ENCODE assay signal across 1 cellular context in the genomic region with DNA sequence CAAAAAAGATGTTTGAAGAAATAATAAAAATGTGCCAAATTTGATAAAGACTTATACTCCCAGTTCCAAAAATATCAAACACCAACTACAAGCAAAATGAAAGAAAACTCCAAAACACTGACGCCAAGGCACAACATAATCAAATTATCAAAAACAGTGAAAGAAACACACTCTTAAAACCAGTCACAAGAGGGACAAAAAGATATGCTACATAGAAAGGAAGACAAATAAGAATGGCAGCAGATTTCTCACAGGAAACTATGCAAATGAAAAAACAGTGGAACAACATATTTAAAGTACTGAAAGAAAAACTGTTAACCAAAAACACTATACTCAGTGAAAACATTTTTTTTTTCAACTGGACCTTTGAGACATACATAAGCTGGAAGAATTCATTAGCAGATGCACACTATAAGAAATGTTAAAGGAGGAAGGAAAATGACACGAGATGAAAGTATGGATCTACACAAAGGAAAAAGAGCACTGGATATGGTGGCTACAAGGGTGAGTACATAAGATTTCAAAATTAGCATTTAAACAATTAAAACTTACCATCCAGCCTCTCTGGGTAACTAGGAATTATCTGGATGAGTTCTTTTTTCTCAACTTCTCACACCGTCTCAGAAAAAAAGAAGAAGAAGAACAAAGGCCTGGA.
TF ChIP-seq lines count a peak whose summit lies in the region.

No MANE protein-coding gene starts in this region.

TF ChIP-seq in K562, 482 proteins besides CTCF, POLR2A, EP300 and RAD21 (continued from another document and continues in another):
- TF ChIP-seq MYNN (IDR thresholded peaks at IDR 0.05): no peak
- TF ChIP-seq MYNN (CRISPR knock-in tag; IDR thresholded peaks at IDR 0.05): no peak
- peak; percentile 97 for TF ChIP-seq CBX5 (IDR thresholded peaks at IDR 0.05; ENCODE audit: borderline replicate concordance, low read depth)
- peak; percentile 49; the same call in 1 of the 2 replicates for TF ChIP-seq ZNF280B (CRISPR knock-in tag; IDR thresholded peaks at IDR 0.05)
- TF ChIP-seq MIER1 (IDR thresholded peaks at IDR 0.05; ENCODE audit: low read depth): peak; percentile 41; the same call in 1 of the 2 replicates
- no peak for TF ChIP-seq PRPF4 (IDR thresholded peaks at IDR 0.05; ENCODE audit: insufficient read depth, low read depth, low read length, poor library complexity, severe bottlenecking)
- TF ChIP-seq KDM1A (IDR thresholded peaks at IDR 0.05): 0 out of 4 replicates have a peak, but pooled peaks of 1 of the 2 experiments have one; percentile 23
- no peak for TF ChIP-seq RBFOX2 (IDR thresholded peaks at IDR 0.05; ENCODE audit: low read depth, low read length)
- TF ChIP-seq ZEB2 (IDR thresholded peaks at IDR 0.05): peak; percentile 54; the same call in 1 of the 2 replicates
- no peak for TF ChIP-seq MAX (CRISPR knock-in tag; IDR thresholded peaks at IDR 0.05)
- TF ChIP-seq HLTF (IDR thresholded peaks at IDR 0.05): peak; percentile 87
- no peak for TF ChIP-seq NR2F6 (CRISPR knock-in tag; IDR thresholded peaks at IDR 0.05)
- 0 out of 2 replicates have a peak, but pooled peaks have one; percentile 61 for TF ChIP-seq EHMT2 (IDR thresholded peaks at IDR 0.05)
- TF ChIP-seq, protein P1, sequence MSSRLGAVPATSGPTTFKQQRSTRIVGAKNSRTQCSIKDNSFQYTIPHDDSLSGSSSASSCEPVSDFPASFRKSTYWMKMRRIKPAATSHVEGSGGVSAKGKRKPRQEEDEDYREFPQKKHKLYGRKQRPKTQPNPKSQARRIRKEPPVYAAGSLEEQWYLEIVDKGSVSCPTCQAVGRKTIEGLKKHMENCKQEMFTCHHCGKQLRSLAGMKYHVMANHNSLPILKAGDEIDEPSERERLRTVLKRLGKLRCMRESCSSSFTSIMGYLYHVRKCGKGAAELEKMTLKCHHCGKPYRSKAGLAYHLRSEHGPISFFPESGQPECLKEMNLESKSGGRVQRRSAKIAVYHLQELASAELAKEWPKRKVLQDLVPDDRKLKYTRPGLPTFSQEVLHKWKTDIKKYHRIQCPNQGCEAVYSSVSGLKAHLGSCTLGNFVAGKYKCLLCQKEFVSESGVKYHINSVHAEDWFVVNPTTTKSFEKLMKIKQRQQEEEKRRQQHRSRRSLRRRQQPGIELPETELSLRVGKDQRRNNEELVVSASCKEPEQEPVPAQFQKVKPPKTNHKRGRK (tag; IDR thresholded peaks at IDR 0.05): no peak
- 0 out of 2 replicates have a peak, but pooled peaks have one; percentile 15 for TF ChIP-seq TEAD4 (IDR thresholded peaks at IDR 0.05; ENCODE audit: low read length)
- no peak for TF ChIP-seq TEAD4 (CRISPR knock-in tag; IDR thresholded peaks at IDR 0.05; ENCODE audit: borderline replicate concordance)
- peak; percentile 72 to 80; a peak in 3 of 4 replicates for TF ChIP-seq ARNT (IDR thresholded peaks at IDR 0.05)
- TF ChIP-seq NBN (IDR thresholded peaks at IDR 0.05; ENCODE audit: low read depth): peak; percentile 81; the same call in 1 of the 2 replicates
- 0 out of 2 replicates have a peak, but pooled peaks have one; percentile 22 for TF ChIP-seq BCOR (IDR thresholded peaks at IDR 0.05)
- no peak for TF ChIP-seq DIDO1 (tag; IDR thresholded peaks at IDR 0.05; ENCODE audit: low read depth)
- peak; percentile 80; the same call in 1 of the 2 replicates for TF ChIP-seq CBX1 (IDR thresholded peaks at IDR 0.05; ENCODE audit: low read depth)
- TF ChIP-seq RHOXF2B (CRISPR knock-in tag; conservative IDR thresholded peaks at IDR 0.05): no peak
- 0 out of 2 replicates have a peak, but pooled peaks have one; percentile 70 for TF ChIP-seq SMARCA5 (IDR thresholded peaks at IDR 0.05)
- peak; percentile 31; the same call in 1 of the 2 replicates for TF ChIP-seq EP400 (IDR thresholded peaks at IDR 0.05)
- 0 out of 2 replicates have a peak, but pooled peaks have one; percentile 34 for TF ChIP-seq NFATC3 (IDR thresholded peaks at IDR 0.05)
- peak; percentile 88 for TF ChIP-seq XRCC3 (IDR thresholded peaks at IDR 0.05)
- TF ChIP-seq STAT5A (IDR thresholded peaks at IDR 0.05; ENCODE audit: borderline replicate concordance, low read length): peak; percentile 40; the same call in 1 of the 2 replicates
- TF ChIP-seq HOXB6 (CRISPR knock-in tag; IDR thresholded peaks at IDR 0.05; ENCODE audit: borderline replicate concordance): no peak
- TF ChIP-seq THRAP3 (IDR thresholded peaks at IDR 0.05; ENCODE audit: borderline replicate concordance): peak; percentile 76; the same call in 1 of the 2 replicates
- TF ChIP-seq TAF9B (IDR thresholded peaks at IDR 0.05; ENCODE audit: partially characterized antibody): peak; percentile 28
- 0 out of 2 replicates have a peak, but pooled peaks have one; percentile 36 for TF ChIP-seq TOE1 (IDR thresholded peaks at IDR 0.05; ENCODE audit: borderline replicate concordance)
- TF ChIP-seq TOE1 (CRISPR knock-in tag; IDR thresholded peaks at IDR 0.05; ENCODE audit: borderline replicate concordance, low read depth): no peak
- TF ChIP-seq, protein P2, sequence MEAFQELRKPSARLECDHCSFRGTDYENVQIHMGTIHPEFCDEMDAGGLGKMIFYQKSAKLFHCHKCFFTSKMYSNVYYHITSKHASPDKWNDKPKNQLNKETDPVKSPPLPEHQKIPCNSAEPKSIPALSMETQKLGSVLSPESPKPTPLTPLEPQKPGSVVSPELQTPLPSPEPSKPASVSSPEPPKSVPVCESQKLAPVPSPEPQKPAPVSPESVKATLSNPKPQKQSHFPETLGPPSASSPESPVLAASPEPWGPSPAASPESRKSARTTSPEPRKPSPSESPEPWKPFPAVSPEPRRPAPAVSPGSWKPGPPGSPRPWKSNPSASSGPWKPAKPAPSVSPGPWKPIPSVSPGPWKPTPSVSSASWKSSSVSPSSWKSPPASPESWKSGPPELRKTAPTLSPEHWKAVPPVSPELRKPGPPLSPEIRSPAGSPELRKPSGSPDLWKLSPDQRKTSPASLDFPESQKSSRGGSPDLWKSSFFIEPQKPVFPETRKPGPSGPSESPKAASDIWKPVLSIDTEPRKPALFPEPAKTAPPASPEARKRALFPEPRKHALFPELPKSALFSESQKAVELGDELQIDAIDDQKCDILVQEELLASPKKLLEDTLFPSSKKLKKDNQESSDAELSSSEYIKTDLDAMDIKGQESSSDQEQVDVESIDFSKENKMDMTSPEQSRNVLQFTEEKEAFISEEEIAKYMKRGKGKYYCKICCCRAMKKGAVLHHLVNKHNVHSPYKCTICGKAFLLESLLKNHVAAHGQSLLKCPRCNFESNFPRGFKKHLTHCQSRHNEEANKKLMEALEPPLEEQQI (IDR thresholded peaks at IDR 0.05): peak; percentile 75; the same call in 1 of the 2 replicates
- TF ChIP-seq, protein P3, sequence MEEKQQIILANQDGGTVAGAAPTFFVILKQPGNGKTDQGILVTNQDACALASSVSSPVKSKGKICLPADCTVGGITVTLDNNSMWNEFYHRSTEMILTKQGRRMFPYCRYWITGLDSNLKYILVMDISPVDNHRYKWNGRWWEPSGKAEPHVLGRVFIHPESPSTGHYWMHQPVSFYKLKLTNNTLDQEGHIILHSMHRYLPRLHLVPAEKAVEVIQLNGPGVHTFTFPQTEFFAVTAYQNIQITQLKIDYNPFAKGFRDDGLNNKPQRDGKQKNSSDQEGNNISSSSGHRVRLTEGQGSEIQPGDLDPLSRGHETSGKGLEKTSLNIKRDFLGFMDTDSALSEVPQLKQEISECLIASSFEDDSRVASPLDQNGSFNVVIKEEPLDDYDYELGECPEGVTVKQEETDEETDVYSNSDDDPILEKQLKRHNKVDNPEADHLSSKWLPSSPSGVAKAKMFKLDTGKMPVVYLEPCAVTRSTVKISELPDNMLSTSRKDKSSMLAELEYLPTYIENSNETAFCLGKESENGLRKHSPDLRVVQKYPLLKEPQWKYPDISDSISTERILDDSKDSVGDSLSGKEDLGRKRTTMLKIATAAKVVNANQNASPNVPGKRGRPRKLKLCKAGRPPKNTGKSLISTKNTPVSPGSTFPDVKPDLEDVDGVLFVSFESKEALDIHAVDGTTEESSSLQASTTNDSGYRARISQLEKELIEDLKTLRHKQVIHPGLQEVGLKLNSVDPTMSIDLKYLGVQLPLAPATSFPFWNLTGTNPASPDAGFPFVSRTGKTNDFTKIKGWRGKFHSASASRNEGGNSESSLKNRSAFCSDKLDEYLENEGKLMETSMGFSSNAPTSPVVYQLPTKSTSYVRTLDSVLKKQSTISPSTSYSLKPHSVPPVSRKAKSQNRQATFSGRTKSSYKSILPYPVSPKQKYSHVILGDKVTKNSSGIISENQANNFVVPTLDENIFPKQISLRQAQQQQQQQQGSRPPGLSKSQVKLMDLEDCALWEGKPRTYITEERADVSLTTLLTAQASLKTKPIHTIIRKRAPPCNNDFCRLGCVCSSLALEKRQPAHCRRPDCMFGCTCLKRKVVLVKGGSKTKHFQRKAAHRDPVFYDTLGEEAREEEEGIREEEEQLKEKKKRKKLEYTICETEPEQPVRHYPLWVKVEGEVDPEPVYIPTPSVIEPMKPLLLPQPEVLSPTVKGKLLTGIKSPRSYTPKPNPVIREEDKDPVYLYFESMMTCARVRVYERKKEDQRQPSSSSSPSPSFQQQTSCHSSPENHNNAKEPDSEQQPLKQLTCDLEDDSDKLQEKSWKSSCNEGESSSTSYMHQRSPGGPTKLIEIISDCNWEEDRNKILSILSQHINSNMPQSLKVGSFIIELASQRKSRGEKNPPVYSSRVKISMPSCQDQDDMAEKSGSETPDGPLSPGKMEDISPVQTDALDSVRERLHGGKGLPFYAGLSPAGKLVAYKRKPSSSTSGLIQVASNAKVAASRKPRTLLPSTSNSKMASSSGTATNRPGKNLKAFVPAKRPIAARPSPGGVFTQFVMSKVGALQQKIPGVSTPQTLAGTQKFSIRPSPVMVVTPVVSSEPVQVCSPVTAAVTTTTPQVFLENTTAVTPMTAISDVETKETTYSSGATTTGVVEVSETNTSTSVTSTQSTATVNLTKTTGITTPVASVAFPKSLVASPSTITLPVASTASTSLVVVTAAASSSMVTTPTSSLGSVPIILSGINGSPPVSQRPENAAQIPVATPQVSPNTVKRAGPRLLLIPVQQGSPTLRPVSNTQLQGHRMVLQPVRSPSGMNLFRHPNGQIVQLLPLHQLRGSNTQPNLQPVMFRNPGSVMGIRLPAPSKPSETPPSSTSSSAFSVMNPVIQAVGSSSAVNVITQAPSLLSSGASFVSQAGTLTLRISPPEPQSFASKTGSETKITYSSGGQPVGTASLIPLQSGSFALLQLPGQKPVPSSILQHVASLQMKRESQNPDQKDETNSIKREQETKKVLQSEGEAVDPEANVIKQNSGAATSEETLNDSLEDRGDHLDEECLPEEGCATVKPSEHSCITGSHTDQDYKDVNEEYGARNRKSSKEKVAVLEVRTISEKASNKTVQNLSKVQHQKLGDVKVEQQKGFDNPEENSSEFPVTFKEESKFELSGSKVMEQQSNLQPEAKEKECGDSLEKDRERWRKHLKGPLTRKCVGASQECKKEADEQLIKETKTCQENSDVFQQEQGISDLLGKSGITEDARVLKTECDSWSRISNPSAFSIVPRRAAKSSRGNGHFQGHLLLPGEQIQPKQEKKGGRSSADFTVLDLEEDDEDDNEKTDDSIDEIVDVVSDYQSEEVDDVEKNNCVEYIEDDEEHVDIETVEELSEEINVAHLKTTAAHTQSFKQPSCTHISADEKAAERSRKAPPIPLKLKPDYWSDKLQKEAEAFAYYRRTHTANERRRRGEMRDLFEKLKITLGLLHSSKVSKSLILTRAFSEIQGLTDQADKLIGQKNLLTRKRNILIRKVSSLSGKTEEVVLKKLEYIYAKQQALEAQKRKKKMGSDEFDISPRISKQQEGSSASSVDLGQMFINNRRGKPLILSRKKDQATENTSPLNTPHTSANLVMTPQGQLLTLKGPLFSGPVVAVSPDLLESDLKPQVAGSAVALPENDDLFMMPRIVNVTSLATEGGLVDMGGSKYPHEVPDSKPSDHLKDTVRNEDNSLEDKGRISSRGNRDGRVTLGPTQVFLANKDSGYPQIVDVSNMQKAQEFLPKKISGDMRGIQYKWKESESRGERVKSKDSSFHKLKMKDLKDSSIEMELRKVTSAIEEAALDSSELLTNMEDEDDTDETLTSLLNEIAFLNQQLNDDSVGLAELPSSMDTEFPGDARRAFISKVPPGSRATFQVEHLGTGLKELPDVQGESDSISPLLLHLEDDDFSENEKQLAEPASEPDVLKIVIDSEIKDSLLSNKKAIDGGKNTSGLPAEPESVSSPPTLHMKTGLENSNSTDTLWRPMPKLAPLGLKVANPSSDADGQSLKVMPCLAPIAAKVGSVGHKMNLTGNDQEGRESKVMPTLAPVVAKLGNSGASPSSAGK (IDR thresholded peaks at IDR 0.05): 0 out of 2 replicates have a peak, but pooled peaks have one; percentile 9
- TF ChIP-seq TRIM24 (IDR thresholded peaks at IDR 0.05): peak in 1 of 2 experiments; percentile 91; a peak in 3 of 4 replicates
- no peak for TF ChIP-seq ZNF764 (CRISPR knock-in tag; IDR thresholded peaks at IDR 0.05; ENCODE audit: low read depth)
- peak; percentile 46 to 54; a peak in 2 of 4 replicates for TF ChIP-seq MLLT1 (IDR thresholded peaks at IDR 0.05)
- peak in 1 of 2 experiments; percentile 99; a peak in 2 of 3 replicates for TF ChIP-seq CBX3 (IDR thresholded peaks at IDR 0.05; ENCODE audit: borderline replicate concordance in 1 of 2, low read length in 2 of 2)
- peak; percentile 100 for TF ChIP-seq TRIM28 (IDR thresholded peaks at IDR 0.05)
- no peak for TF ChIP-seq ARHGAP35 (IDR thresholded peaks at IDR 0.05; ENCODE audit: partially characterized antibody)
- TF ChIP-seq HDAC1 (IDR thresholded peaks at IDR 0.05): peak in 1 of 2 experiments; percentile 54; a peak in 1 of 4 replicates
- 0 out of 2 replicates have a peak, but pooled peaks have one; percentile 38 for TF ChIP-seq ZC3H8 (IDR thresholded peaks at IDR 0.05)
